In the genomic region with DNA sequence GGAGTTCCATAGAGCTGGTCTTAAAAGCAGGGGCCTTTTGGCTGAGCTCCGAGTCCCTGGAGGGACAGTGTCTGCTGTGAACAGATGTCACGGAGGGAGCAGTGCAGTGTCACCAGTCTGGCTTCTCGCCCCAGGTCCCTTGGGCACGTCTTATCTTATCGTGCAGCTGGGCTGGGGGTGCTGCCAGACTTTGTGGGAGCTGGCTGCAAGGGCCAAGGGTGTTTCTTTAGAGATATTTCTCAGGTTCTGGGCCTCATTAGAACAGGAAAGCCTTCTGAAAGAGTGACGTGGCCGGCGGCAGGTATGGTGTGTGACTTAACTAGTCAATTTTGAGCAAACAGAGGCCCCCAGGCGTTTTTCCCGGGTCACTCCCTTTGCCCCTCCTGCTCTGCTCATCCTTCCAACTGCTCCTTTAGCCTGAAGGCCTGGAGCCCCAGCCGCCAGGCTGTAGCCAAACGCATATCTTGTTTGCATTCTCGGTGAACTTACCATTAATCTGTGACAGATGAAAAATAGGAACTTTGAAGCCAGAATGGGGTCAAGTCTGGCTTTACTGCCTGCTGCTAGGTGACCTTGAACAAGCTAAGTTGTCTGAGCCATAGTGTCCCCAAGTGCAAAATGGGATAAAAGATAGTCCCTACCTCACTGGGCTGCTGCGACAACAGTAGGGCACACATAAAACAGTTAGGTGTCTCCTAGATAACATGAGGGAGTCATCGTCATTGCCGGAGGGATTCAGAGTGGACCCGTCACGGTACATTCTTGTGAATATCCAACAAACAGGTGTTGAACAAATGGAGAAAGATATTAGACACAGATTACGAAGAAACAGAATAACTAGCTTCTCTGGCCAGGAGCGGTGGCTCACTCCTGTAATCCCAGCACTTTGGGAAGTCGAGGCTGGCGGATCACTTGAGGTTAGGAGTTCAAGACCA, we compare ENCODE assay signal across 1 cellular context.
TF ChIP-seq lines count a peak whose summit lies in the region.

No MANE protein-coding gene starts in this region.

TF ChIP-seq in HepG2, 621 proteins besides CTCF, POLR2A, EP300 and RAD21 (continued from another document and continues in another):
- no peak for TF ChIP-seq REST (IDR thresholded peaks at IDR 0.05; ENCODE audit: borderline replicate concordance in 1 of 2, low read depth in 1 of 2, low read length in 2 of 2)
- no peak for TF ChIP-seq ZNF720 (CRISPR knock-in tag; IDR thresholded peaks at IDR 0.05)
- no peak for TF ChIP-seq ZNF296 (CRISPR knock-in tag; conservative IDR thresholded peaks at IDR 0.05)
- no peak for TF ChIP-seq ZNF841 (CRISPR knock-in tag; IDR thresholded peaks at IDR 0.05; ENCODE audit: borderline replicate concordance)
- TF ChIP-seq TAF15 (IDR thresholded peaks at IDR 0.05; ENCODE audit: low read depth, low read length, poor library complexity, severe bottlenecking) = no peak
- no peak for TF ChIP-seq GTF3A (CRISPR knock-in tag; conservative IDR thresholded peaks at IDR 0.05)
- TF ChIP-seq TBX2 (CRISPR knock-in tag; IDR thresholded peaks at IDR 0.05; ENCODE audit: borderline replicate concordance) = peak; percentile 36; the same call in 1 of the 2 replicates
- no peak for TF ChIP-seq ZNF564 (CRISPR knock-in tag; IDR thresholded peaks at IDR 0.05)
- TF ChIP-seq SMARCE1 (IDR thresholded peaks at IDR 0.05; ENCODE audit: borderline replicate concordance) = no peak
- TF ChIP-seq IRF2 (CRISPR knock-in tag; IDR thresholded peaks at IDR 0.05) = no peak
- TF ChIP-seq NR2F6 (IDR thresholded peaks at IDR 0.05) = peak; percentile 37; the same call in 1 of the 2 replicates
- no peak for TF ChIP-seq NR2F6 (CRISPR knock-in tag; IDR thresholded peaks at IDR 0.05)
- 0 out of 2 replicates have a peak, but pooled peaks have one; percentile 26 for TF ChIP-seq BCL6 (CRISPR knock-in tag; IDR thresholded peaks at IDR 0.05)
- TF ChIP-seq SOX6 (IDR thresholded peaks at IDR 0.05) = no peak
- TF ChIP-seq SOX6 (CRISPR knock-in tag; IDR thresholded peaks at IDR 0.05) = 0 out of 2 replicates have a peak, but pooled peaks have one; percentile 27
- TF ChIP-seq PPARG (CRISPR knock-in tag; conservative IDR thresholded peaks at IDR 0.05) = no peak
- TF ChIP-seq REPIN1 (CRISPR knock-in tag; IDR thresholded peaks at IDR 0.05; ENCODE audit: borderline replicate concordance, low read depth) = no peak
- TF ChIP-seq, protein P1, sequence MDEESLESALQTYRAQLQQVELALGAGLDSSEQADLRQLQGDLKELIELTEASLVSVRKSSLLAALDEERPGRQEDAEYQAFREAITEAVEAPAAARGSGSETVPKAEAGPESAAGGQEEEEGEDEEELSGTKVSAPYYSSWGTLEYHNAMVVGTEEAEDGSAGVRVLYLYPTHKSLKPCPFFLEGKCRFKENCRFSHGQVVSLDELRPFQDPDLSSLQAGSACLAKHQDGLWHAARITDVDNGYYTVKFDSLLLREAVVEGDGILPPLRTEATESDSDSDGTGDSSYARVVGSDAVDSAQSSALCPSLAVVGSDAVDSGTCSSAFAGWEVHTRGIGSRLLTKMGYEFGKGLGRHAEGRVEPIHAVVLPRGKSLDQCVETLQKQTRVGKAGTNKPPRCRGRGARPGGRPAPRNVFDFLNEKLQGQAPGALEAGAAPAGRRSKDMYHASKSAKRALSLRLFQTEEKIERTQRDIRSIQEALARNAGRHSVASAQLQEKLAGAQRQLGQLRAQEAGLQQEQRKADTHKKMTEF (CRISPR knock-in tag; IDR thresholded peaks at IDR 0.05) = 0 out of 2 replicates have a peak, but pooled peaks have one; percentile 3
- no peak for TF ChIP-seq GABPA (IDR thresholded peaks at IDR 0.05; ENCODE audit: low read depth, low read length)
- TF ChIP-seq GABPA (CRISPR knock-in tag; IDR thresholded peaks at IDR 0.05; ENCODE audit: low read depth) = no peak
- TF ChIP-seq, protein P2, sequence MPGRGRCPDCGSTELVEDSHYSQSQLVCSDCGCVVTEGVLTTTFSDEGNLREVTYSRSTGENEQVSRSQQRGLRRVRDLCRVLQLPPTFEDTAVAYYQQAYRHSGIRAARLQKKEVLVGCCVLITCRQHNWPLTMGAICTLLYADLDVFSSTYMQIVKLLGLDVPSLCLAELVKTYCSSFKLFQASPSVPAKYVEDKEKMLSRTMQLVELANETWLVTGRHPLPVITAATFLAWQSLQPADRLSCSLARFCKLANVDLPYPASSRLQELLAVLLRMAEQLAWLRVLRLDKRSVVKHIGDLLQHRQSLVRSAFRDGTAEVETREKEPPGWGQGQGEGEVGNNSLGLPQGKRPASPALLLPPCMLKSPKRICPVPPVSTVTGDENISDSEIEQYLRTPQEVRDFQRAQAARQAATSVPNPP (CRISPR knock-in tag; IDR thresholded peaks at IDR 0.05) = no peak
- peak; percentile 69 for TF ChIP-seq RARA (CRISPR knock-in tag; IDR thresholded peaks at IDR 0.05)
- no peak for TF ChIP-seq RCOR2 (CRISPR knock-in tag; IDR thresholded peaks at IDR 0.05)
- no peak for TF ChIP-seq FOSL1 (CRISPR knock-in tag; IDR thresholded peaks at IDR 0.05; ENCODE audit: borderline replicate concordance)
- no peak for TF ChIP-seq NCOA5 (CRISPR knock-in tag; IDR thresholded peaks at IDR 0.05)
- no peak for TF ChIP-seq NFE2 (CRISPR knock-in tag; IDR thresholded peaks at IDR 0.05)
- 0 out of 2 replicates have a peak, but pooled peaks have one; percentile 14 for TF ChIP-seq KAT8 (CRISPR knock-in tag; IDR thresholded peaks at IDR 0.05)
- TF ChIP-seq ZNF781 (CRISPR knock-in tag; IDR thresholded peaks at IDR 0.05; ENCODE audit: borderline replicate concordance, not compliant biosample characterization) = no peak
- TF ChIP-seq ZFP62 (CRISPR knock-in tag; IDR thresholded peaks at IDR 0.05) = no peak
- TF ChIP-seq ZSCAN31 (CRISPR knock-in tag; IDR thresholded peaks at IDR 0.05; ENCODE audit: low read depth) = 0 out of 2 replicates have a peak, but pooled peaks have one; percentile 59
- TF ChIP-seq TOE1 (CRISPR knock-in tag; IDR thresholded peaks at IDR 0.05) = no peak
- TF ChIP-seq ZNF224 (CRISPR knock-in tag; IDR thresholded peaks at IDR 0.05) = no peak
- TF ChIP-seq HOXA3 (CRISPR knock-in tag; IDR thresholded peaks at IDR 0.05) = 0 out of 2 replicates have a peak, but pooled peaks have one; percentile 20
- no peak for TF ChIP-seq ZBTB25 (CRISPR knock-in tag; IDR thresholded peaks at IDR 0.05)
- TF ChIP-seq ZHX2 (IDR thresholded peaks at IDR 0.05; ENCODE audit: low read depth) = no peak
- TF ChIP-seq ZHX2 (CRISPR knock-in tag; IDR thresholded peaks at IDR 0.05; ENCODE audit: borderline replicate concordance) = no peak
- TF ChIP-seq RXRA (CRISPR knock-in tag; IDR thresholded peaks at IDR 0.05) = peak; percentile 10
- TF ChIP-seq FOXK1 (CRISPR knock-in tag; IDR thresholded peaks at IDR 0.05; ENCODE audit: borderline replicate concordance, low read depth) = no peak
- no peak for TF ChIP-seq ZNF329 (CRISPR knock-in tag; IDR thresholded peaks at IDR 0.05; ENCODE audit: low read depth)
- TF ChIP-seq, protein P3, sequence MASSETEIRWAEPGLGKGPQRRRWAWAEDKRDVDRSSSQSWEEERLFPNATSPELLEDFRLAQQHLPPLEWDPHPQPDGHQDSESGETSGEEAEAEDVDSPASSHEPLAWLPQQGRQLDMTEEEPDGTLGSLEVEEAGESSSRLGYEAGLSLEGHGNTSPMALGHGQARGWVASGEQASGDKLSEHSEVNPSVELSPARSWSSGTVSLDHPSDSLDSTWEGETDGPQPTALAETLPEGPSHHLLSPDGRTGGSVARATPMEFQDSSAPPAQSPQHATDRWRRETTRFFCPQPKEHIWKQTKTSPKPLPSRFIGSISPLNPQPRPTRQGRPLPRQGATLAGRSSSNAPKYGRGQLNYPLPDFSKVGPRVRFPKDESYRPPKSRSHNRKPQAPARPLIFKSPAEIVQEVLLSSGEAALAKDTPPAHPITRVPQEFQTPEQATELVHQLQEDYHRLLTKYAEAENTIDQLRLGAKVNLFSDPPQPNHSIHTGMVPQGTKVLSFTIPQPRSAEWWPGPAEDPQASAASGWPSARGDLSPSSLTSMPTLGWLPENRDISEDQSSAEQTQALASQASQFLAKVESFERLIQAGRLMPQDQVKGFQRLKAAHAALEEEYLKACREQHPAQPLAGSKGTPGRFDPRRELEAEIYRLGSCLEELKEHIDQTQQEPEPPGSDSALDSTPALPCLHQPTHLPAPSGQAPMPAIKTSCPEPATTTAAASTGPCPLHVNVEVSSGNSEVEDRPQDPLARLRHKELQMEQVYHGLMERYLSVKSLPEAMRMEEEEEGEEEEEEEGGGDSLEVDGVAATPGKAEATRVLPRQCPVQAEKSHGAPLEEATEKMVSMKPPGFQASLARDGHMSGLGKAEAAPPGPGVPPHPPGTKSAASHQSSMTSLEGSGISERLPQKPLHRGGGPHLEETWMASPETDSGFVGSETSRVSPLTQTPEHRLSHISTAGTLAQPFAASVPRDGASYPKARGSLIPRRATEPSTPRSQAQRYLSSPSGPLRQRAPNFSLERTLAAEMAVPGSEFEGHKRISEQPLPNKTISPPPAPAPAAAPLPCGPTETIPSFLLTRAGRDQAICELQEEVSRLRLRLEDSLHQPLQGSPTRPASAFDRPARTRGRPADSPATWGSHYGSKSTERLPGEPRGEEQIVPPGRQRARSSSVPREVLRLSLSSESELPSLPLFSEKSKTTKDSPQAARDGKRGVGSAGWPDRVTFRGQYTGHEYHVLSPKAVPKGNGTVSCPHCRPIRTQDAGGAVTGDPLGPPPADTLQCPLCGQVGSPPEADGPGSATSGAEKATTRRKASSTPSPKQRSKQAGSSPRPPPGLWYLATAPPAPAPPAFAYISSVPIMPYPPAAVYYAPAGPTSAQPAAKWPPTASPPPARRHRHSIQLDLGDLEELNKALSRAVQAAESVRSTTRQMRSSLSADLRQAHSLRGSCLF (CRISPR knock-in tag; IDR thresholded peaks at IDR 0.05; ENCODE audit: borderline replicate concordance) = no peak
- peak; percentile 57; the same call in 1 of the 2 replicates for TF ChIP-seq ZNF556 (CRISPR knock-in tag; IDR thresholded peaks at IDR 0.05; ENCODE audit: borderline replicate concordance)
